23 cellular contexts compared by ENCODE assay signal in the genomic region with DNA sequence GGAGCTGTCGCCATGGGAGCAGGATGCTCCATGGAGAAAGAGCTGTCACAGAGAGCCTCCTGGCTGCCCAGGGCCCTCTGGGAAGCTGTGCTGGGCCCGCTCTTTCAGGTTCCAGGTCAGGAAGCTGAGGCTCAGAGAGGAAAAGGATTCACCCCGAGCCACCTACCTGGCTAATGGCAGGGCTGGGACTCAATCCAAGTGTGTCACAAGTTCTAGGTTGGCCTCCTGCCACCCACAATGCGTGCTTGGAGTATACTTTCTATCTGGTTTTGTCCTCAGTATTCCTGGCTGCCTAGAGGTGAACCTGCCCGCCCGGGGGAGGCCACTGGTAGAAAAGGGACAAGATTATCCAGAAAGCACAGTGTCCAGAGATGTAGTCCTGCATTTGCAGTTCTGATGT.
"Had no signal": no experiment of that assay in that cellular context is flagged by ENCODE, and none has a peak within 500 bp of the region (broad histone marks: within the 10 kb centered on the region; RNA-seq: fewer than 3 reads in every experiment).

No MANE protein-coding gene starts in this region.

- H3K4me1 Mint-ChIP-seq: activated naive CD8-positive, alpha-beta T cell treated with anti-CD3 and anti-CD28 coated beads, Interleukin-2, amount 50 U/mL, for 24 hours had no signal

- H3K27me3 Mint-ChIP-seq: activated naive CD8-positive, alpha-beta T cell treated with anti-CD3 and anti-CD28 coated beads, Interleukin-2, amount 50 U/mL, for 24 hours; dendritic cell treated with granulocyte-macrophage colony-stimulating factor and Interleukin-4, amounts not matched to agents 40 ng/mL and 50 ng/mL, for 4 days; natural killer cell treated with Interleukin-12 subunit alpha and Interleukin-12 subunit beta and Interleukin-15 and Interleukin-18, amount 100 ng/mL, for 72 hours; T-helper 17 cell had no signal

- H3K27me3 ChIP-seq: right atrium auricular region, transverse colon had no signal

- H3K4me1 ChIP-seq: prostate gland, right atrium auricular region, transverse colon had no signal

- H3K27ac ChIP-seq: left ventricle myocardium inferior, prostate gland, right atrium auricular region, transverse colon had no signal

- H3K9me3 ChIP-seq: left ventricle myocardium inferior, prostate gland, right atrium auricular region, transverse colon had no signal

- DNase-seq: activated CD4-positive, alpha-beta T cell treated with anti-CD3 and anti-CD28 coated beads, Interleukin-2, amount 50 U/mL, for 1 hour; activated CD8-positive, alpha-beta T cell treated with anti-CD3 and anti-CD28 coated beads, Interleukin-2, amount 10 ng/mL, durations not matched to agents 7 days and 5 days; activated gamma-delta T cell; activated naive CD4-positive, alpha-beta T cell treated with anti-CD3 and anti-CD28 coated beads, Interleukin-2, amount 50 U/mL, for 16 hours; activated naive CD8-positive, alpha-beta T cell treated with anti-CD3 and anti-CD28 coated beads, Interleukin-2, amount 50 U/mL, for 24 hours; aorta; caudate nucleus; effector CD4-positive, alpha-beta T cell; erythroblast; kidney; left ventricle myocardium inferior; midbrain; stimulated activated CD4-positive, alpha-beta T cell treated with anti-CD3 and anti-CD28 coated beads, Interleukin-4, amount 100 ng/mL, for 24 hours; stimulated activated naive CD8-positive, alpha-beta T cell treated with anti-CD3 and anti-CD28 coated beads, Interleukin-15, Interleukin-2, amounts not matched to agents 100 U/mL and 50 U/mL, for 24 hours; T-helper 17 cell; transverse colon had no signal

- H3K4me3 Mint-ChIP-seq: activated CD8-positive, alpha-beta T cell treated with anti-CD3 and anti-CD28 coated beads, Interleukin-2, amount 10 ng/mL, durations not matched to agents 7 days and 5 days; activated naive CD8-positive, alpha-beta T cell treated with anti-CD3 and anti-CD28 coated beads, Interleukin-2, amount 50 U/mL, for 24 hours; activated T-helper 1 cell treated with anti-CD3 and anti-CD28 coated beads, Interleukin-12 subunit alpha, Interleukin-12 subunit beta, Interleukin-2, Interleukin-4 antibody, amounts not matched to agents 30 ng/mL and 10 ng/mL and 1 ng/mL, durations not matched to agents 14 hours and 24 hours and 36 hours; brain; dendritic cell treated with granulocyte-macrophage colony-stimulating factor and Interleukin-4, amounts not matched to agents 40 ng/mL and 50 ng/mL, for 4 days; natural killer cell treated with Interleukin-12 subunit alpha and Interleukin-12 subunit beta and Interleukin-15 and Interleukin-18, amount 100 ng/mL, for 72 hours; T-helper 17 cell had no signal

- H3K9me3 Mint-ChIP-seq: activated naive CD8-positive, alpha-beta T cell treated with anti-CD3 and anti-CD28 coated beads, Interleukin-2, amount 50 U/mL, for 24 hours; activated T-helper 1 cell treated with anti-CD3 and anti-CD28 coated beads, Interleukin-12 subunit alpha, Interleukin-12 subunit beta, Interleukin-2, Interleukin-4 antibody, amounts not matched to agents 30 ng/mL and 10 ng/mL and 1 ng/mL, durations not matched to agents 14 hours and 24 hours and 36 hours; dendritic cell treated with granulocyte-macrophage colony-stimulating factor and Interleukin-4, amounts not matched to agents 40 ng/mL and 50 ng/mL, for 4 days; natural killer cell treated with Interleukin-12 subunit alpha and Interleukin-12 subunit beta and Interleukin-15 and Interleukin-18, amount 100 ng/mL, for 72 hours had no signal

- ATAC-seq: activated CD4-positive, CD25-positive, alpha-beta regulatory T cell treated with anti-CD3 and anti-CD28 coated beads, Interleukin-2, amount 50 U/mL, for 24 hours; activated CD8-positive, alpha-beta T cell treated with anti-CD3 and anti-CD28 coated beads, Interleukin-2, amount 10 ng/mL, durations not matched to agents 7 days and 5 days; activated naive CD8-positive, alpha-beta T cell treated with anti-CD3 and anti-CD28 coated beads, Interleukin-2, amount 50 U/mL, for 24 hours; natural killer cell treated with Interleukin-12 subunit alpha and Interleukin-12 subunit beta and Interleukin-15 and Interleukin-18, amount 100 ng/mL, for 72 hours; stimulated activated naive CD8-positive, alpha-beta T cell treated with anti-CD3 and anti-CD28 coated beads, Interleukin-15, Interleukin-2, amounts not matched to agents 100 U/mL and 50 U/mL, for 24 hours; T-helper 17 cell had no signal

- H3K36me3 ChIP-seq: transverse colon had no signal

- H3K36me3 Mint-ChIP-seq: natural killer cell treated with Interleukin-12 subunit alpha and Interleukin-12 subunit beta and Interleukin-15 and Interleukin-18, amount 100 ng/mL, for 72 hours had no signal

- H3K4me3 ChIP-seq: left ventricle myocardium inferior, prostate gland, right atrium auricular region, transverse colon had no signal

- H3K27ac Mint-ChIP-seq: activated CD8-positive, alpha-beta T cell treated with anti-CD3 and anti-CD28 coated beads, Interleukin-2, amount 10 ng/mL, durations not matched to agents 7 days and 5 days; activated naive CD8-positive, alpha-beta T cell treated with anti-CD3 and anti-CD28 coated beads, Interleukin-2, amount 50 U/mL, for 24 hours; activated T-helper 1 cell treated with anti-CD3 and anti-CD28 coated beads, Interleukin-12 subunit alpha, Interleukin-12 subunit beta, Interleukin-2, Interleukin-4 antibody, amounts not matched to agents 30 ng/mL and 10 ng/mL and 1 ng/mL, durations not matched to agents 14 hours and 24 hours and 36 hours; brain; dendritic cell treated with granulocyte-macrophage colony-stimulating factor and Interleukin-4, amounts not matched to agents 40 ng/mL and 50 ng/mL, for 4 days; T-helper 17 cell had no signal
